ENCODE assay signal across 8 cellular contexts in genomic region chr15:29570931-29571727, GRCh38.
DNase-seq lines count a peak whose midpoint lies in the region; ATAC-seq, FAIRE-seq and TF ChIP-seq lines count a peak whose summit lies in the region.

No MANE protein-coding gene starts in this region.

- H3K9ac ChIP-seq in astrocyte (ENCODE audit: low read length) = no peak overlapping the region

- peaks cover 25 to 56% of the 10 kb centered on the region in 2 donors for H3K27me3 Mint-ChIP-seq in CD4-positive, alpha-beta memory T cell
- H3K27me3 Mint-ChIP-seq in astrocyte (ENCODE audit: low read depth, unreplicated experiment) = peaks cover 27% of the 10 kb centered on the region

- no peak for TF ChIP-seq EP300 in stomach (IDR thresholded peaks at IDR 0.05)

- FAIRE-seq in astrocyte (lab: Jason Lieb, UNC) = no peak

- no peaks in the 10 kb centered on the region for H3K9me3 ChIP-seq in CD4-positive, alpha-beta memory T cell (ENCODE audit: control insufficient read depth in 1 of 2, low read length in 2 of 2)
- H3K9me3 ChIP-seq in astrocyte (ENCODE audit: insufficient read depth, low read depth, low read length) (no peaks in the 10 kb centered on the region), stomach (no peaks in the 10 kb centered on the region)

- TF ChIP-seq CTCF in astrocyte (IDR thresholded peaks at IDR 0.05; ENCODE audit: insufficient read depth, low read depth, low read length) (no peak), stomach (IDR thresholded peaks at IDR 0.05) (no peak)

- peak overlapping the region; percentile 79 for H3K4me2 ChIP-seq in astrocyte (ENCODE audit: low read length)

- H4K20me1 ChIP-seq in astrocyte (ENCODE audit: insufficient read depth, low read length) = peaks cover 6% of the 10 kb centered on the region

- intact Hi-C loops in CD4-positive, alpha-beta memory T cell (cut with micrococcal nuclease) = no loop called here
- intact Hi-C loops in left colon (cut with DNase I, micrococcal nuclease) = no loop called here
- intact Hi-C loops in stomach (cut with DNase I; ENCODE audit: low total_unique reads) = no loop called here

- no peaks in the 10 kb centered on the region for H3K79me2 ChIP-seq in astrocyte (ENCODE audit: insufficient read depth, low read length)

- no peaks in the 10 kb centered on the region for H3K4me1 ChIP-seq in CD4-positive, alpha-beta memory T cell (ENCODE audit: insufficient read depth, low read length)
- H3K4me1 ChIP-seq in astrocyte (ENCODE audit: insufficient read depth, low read length) (peaks cover 5% of the 10 kb centered on the region), stomach (peaks cover 8 to 33% (median 21%) of the 10 kb centered on the region in 4 donors)

- H3K36me3 ChIP-seq in CD4-positive, alpha-beta memory T cell (ENCODE audit: insufficient read depth, low read length) = no peaks in the 10 kb centered on the region
- H3K36me3 ChIP-seq in astrocyte (ENCODE audit: insufficient read depth, low read length) = no peaks in the 10 kb centered on the region
- H3K36me3 ChIP-seq in stomach = no peaks in the 10 kb centered on the region

- H3K4me3 Mint-ChIP-seq in CD4-positive, alpha-beta memory T cell = peak overlapping the region in 5 of 8 donors; percentile 29 to 70 (median 36)
- H3K4me3 Mint-ChIP-seq in astrocyte (ENCODE audit: unreplicated experiment) = peak overlapping the region; percentile 84

- DNase-seq in CD4-positive, alpha-beta memory T cell = no peak
- peak; percentile 33 for DNase-seq in HuH-7 (ENCODE audit: low spot score)
- DNase-seq in astrocyte (ENCODE audit: low read depth) = peak; percentile 12
- peak; percentile 41 to 64 for DNase-seq in left colon
- DNase-seq in stomach = no peak
- no peak for DNase-seq in glomerular visceral epithelial cell (ENCODE audit: extremely low spot score)

- peaks cover 28% of the 10 kb centered on the region for H3K27me3 ChIP-seq in CD4-positive, alpha-beta memory T cell (ENCODE audit: insufficient read depth, low read length)
- H3K27me3 ChIP-seq in astrocyte (ENCODE audit: insufficient read depth, low read length) (peaks cover 66% of the 10 kb centered on the region), stomach (peaks cover 0 to 81% (median 49%) of the 10 kb centered on the region in 3 donors)

- POLR2A ChIA-PET in CD4-positive, alpha-beta memory T cell (lab: Charles Lee; ENCODE audit: partially characterized antibody) = no interaction called here

- ATAC-seq in left colon (peak; percentile 70), GM19328 (IDR thresholded peaks at IDR 0.05; ENCODE audit: unreplicated experiment) (no peak), HG02870 (IDR thresholded peaks at IDR 0.05; ENCODE audit: unreplicated experiment) (no peak)

- no peak overlapping the region for H3K27ac Mint-ChIP-seq in CD4-positive, alpha-beta memory T cell
- no peak overlapping the region for H3K27ac Mint-ChIP-seq in astrocyte (ENCODE audit: unreplicated experiment)

- 2 to 3% (median 2%) methylated on average over 27 to 89 of the region's 90 CpGs for WGBS in stomach, 5 donors

- CTCF ChIA-PET in CD4-positive, alpha-beta memory T cell (lab: Charles Lee; ENCODE audit: partially characterized antibody) = no interaction called here

- H3K9me3 Mint-ChIP-seq in CD4-positive, alpha-beta memory T cell = peaks cover 0 to 9% (median 3%) of the 10 kb centered on the region in 8 donors
- H3K9me3 Mint-ChIP-seq in astrocyte (ENCODE audit: unreplicated experiment) = peaks cover 2% of the 10 kb centered on the region

- peaks cover 2 to 20% (median 10%) of the 10 kb centered on the region in 4 donors for H3K4me1 Mint-ChIP-seq in CD4-positive, alpha-beta memory T cell
- H3K4me1 Mint-ChIP-seq in astrocyte (ENCODE audit: low read depth, unreplicated experiment) = no peaks in the 10 kb centered on the region

- peak overlapping the region; percentile 47 for H2AFZ ChIP-seq in astrocyte (ENCODE audit: low read depth, low read length)

- H3K4me3 ChIP-seq in CD4-positive, alpha-beta memory T cell (ENCODE audit: low read length in 2 of 2) = no peak overlapping the region
- peak overlapping the region; percentile 28 for H3K4me3 ChIP-seq in astrocyte (ENCODE audit: insufficient read depth, low read depth, low read length)
- H3K4me3 ChIP-seq in stomach = peak overlapping the region; percentile 42 to 53 (median 48)

- H3K27ac ChIP-seq in CD4-positive, alpha-beta memory T cell (ENCODE audit: low read depth, low read length) = no peak overlapping the region
- no peak overlapping the region for H3K27ac ChIP-seq in astrocyte (ENCODE audit: low read depth, low read length)
- H3K27ac ChIP-seq in stomach = no peak overlapping the region

- no peaks in the 10 kb centered on the region for H3K36me3 Mint-ChIP-seq in CD4-positive, alpha-beta memory T cell
- no peaks in the 10 kb centered on the region for H3K36me3 Mint-ChIP-seq in astrocyte (ENCODE audit: low read depth, unreplicated experiment)

- TF ChIP-seq POLR2A in stomach (IDR thresholded peaks at IDR 0.05) = no peak

Comparison
In these comparisons a context has a peak if more than half of its experiments do, and no peak if none do; other contexts are left out.
1. DNase-seq: peak in HuH-7 (single experiment), astrocyte (single experiment) and left colon (2 of 2); none in CD4-positive, alpha-beta memory T cell (0 of 5), stomach (single experiment) and glomerular visceral epithelial cell (single experiment).
2. H3K4me3 ChIP-seq: peak in astrocyte (single experiment) and stomach (4 of 4); none in CD4-positive, alpha-beta memory T cell (0 of 2).